ENCODE assay signal across 14 cellular contexts in the genomic region with DNA sequence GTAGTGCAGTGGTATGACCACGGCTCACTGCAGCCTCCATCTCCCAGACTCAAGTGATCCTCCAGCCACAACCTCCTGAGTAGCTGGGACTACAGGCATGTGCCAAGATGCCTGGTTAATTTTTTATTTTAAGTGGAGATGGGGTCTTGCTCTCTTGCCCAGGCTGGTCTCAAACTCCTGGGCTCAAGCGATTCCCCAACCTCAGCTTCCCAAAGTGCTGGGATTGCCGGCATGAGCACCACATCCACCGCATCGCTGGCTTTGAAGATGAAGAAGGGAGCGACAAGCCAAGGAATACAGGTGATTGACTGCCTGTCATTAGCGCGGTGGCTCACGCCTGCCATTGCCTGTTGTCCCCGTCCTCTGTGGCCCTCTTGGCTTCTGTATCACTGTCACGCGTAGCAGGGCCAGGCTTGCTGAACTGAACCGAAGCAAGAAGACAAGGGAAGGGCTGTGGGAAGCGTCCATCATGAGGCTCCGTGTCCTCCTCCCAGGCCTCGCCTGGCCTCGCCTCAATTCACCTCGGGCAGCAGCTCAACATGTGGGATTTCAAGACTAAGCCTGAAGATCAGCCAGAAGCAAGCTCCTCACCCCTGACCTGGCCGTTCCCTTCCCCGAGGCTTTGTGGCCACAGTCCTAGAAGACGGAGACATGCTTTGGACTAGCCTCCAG.
"Had no signal": no experiment of that assay in that cellular context is flagged by ENCODE, and none has a peak within 500 bp of the region (broad histone marks: within the 10 kb centered on the region; RNA-seq: fewer than 3 reads in every experiment).

No MANE protein-coding gene starts in this region.

- H3K36me3 ChIP-seq: colonic mucosa, esophagus muscularis mucosa, neutrophil had no signal

- H3K36me3 Mint-ChIP-seq: activated naive CD4-positive, alpha-beta T cell treated with anti-CD3 and anti-CD28 coated beads, Interleukin-2, amount 50 U/mL, for 24 hours; naive B cell; stimulated activated naive B cell treated with anti-CD40 and anti-IgM and Interleukin-4, amounts not matched to agents 10 μg/mL and 1 μg/mL and 100 μg/mL, for 72 hours; type B pancreatic cell had no signal

- H3K27me3 ChIP-seq: body of pancreas, colonic mucosa, hepatocyte, neutrophil had no signal

- H3K4me1 ChIP-seq: body of pancreas, esophagus muscularis mucosa, parathyroid adenoma had no signal

- H3K4me3 Mint-ChIP-seq: activated B cell treated with CpG ODN at 0.5 μM for 24 hours; activated naive CD4-positive, alpha-beta T cell treated with anti-CD3 and anti-CD28 coated beads, Interleukin-2, amount 50 U/mL, for 24 hours; naive B cell; stimulated activated naive B cell treated with anti-CD40 and anti-IgM and Interleukin-4, amounts not matched to agents 10 μg/mL and 1 μg/mL and 100 μg/mL, for 72 hours; type B pancreatic cell had no signal

- DNase-seq: activated B cell treated with CpG ODN at 0.5 μM for 24 hours; amniotic stem cell; body of pancreas; caudate nucleus; naive B cell; SK-N-SH; stimulated activated naive B cell treated with anti-CD40 and anti-IgM and Interleukin-4, amounts not matched to agents 10 μg/mL and 1 μg/mL and 100 μg/mL, for 72 hours had no signal

- H3K27me3 Mint-ChIP-seq: activated B cell treated with CpG ODN at 0.5 μM for 24 hours; activated naive CD4-positive, alpha-beta T cell treated with anti-CD3 and anti-CD28 coated beads, Interleukin-2, amount 50 U/mL, for 24 hours; naive B cell; stimulated activated naive B cell treated with anti-CD40 and anti-IgM and Interleukin-4, amounts not matched to agents 10 μg/mL and 1 μg/mL and 100 μg/mL, for 72 hours; type B pancreatic cell had no signal

- H3K27ac ChIP-seq: body of pancreas, colonic mucosa, esophagus muscularis mucosa, neutrophil, parathyroid adenoma had no signal

- ATAC-seq: body of pancreas; stimulated activated naive B cell treated with anti-CD40 and anti-IgM and Interleukin-4, amounts not matched to agents 10 μg/mL and 1 μg/mL and 100 μg/mL, for 72 hours had no signal

- H3K27ac Mint-ChIP-seq: activated B cell treated with CpG ODN at 0.5 μM for 24 hours; activated naive CD4-positive, alpha-beta T cell treated with anti-CD3 and anti-CD28 coated beads, Interleukin-2, amount 50 U/mL, for 24 hours had no signal

- H3K9me3 Mint-ChIP-seq: activated B cell treated with CpG ODN at 0.5 μM for 24 hours; activated naive CD4-positive, alpha-beta T cell treated with anti-CD3 and anti-CD28 coated beads, Interleukin-2, amount 50 U/mL, for 24 hours; naive B cell; stimulated activated naive B cell treated with anti-CD40 and anti-IgM and Interleukin-4, amounts not matched to agents 10 μg/mL and 1 μg/mL and 100 μg/mL, for 72 hours; type B pancreatic cell had no signal

- H3K4me2 ChIP-seq: SK-N-SH had no signal

- H3K4me3 ChIP-seq: body of pancreas, colonic mucosa, esophagus muscularis mucosa, hepatocyte had no signal

- H3K9me3 ChIP-seq: body of pancreas, colonic mucosa, esophagus muscularis mucosa, neutrophil, SK-N-SH had no signal

- H3K9ac ChIP-seq: parathyroid adenoma, SK-N-SH had no signal
